In genomic region chrX:49292400-49293362, GRCh38 we compare ENCODE assay signal across 14 cellular contexts. TPM values are rescaled to one million over a fixed set of nuclear protein-coding genes. Genes with fewer than 3 reads are reported as not detected.
DNase-seq lines count a peak whose midpoint lies in the region; ATAC-seq and TF ChIP-seq lines count a peak whose summit lies in the region.
"Had no signal": no experiment of that assay in that cellular context is flagged by ENCODE, and none has a peak within 500 bp of the region (broad histone marks: within the 10 kb centered on the region; RNA-seq: fewer than 3 reads in every experiment).

No MANE protein-coding gene starts in this region.

- no peaks in the 10 kb centered on the region for H3K79me1 ChIP-seq in H9 (ENCODE audit: insufficient read depth, low read depth, low read length, poor library complexity, severe bottlenecking)

- H4K20me1 ChIP-seq in H9 (ENCODE audit: control insufficient read depth, insufficient read depth, insufficient read length) (no peaks in the 10 kb centered on the region), SK-N-SH (ENCODE audit: insufficient read depth) (no peaks in the 10 kb centered on the region)

- H3K27me3 ChIP-seq in H9 (ENCODE audit: insufficient read depth, low read length), result no peaks in the 10 kb centered on the region
- peaks cover 23% of the 10 kb centered on the region; the same call in 1 of the 2 replicates for H3K27me3 ChIP-seq in SK-N-SH (ENCODE audit: insufficient read depth)

- no peak overlapping the region for H3K4ac ChIP-seq in H9 (ENCODE audit: low read depth, low read length)

- no peak overlapping the region for H4K8ac ChIP-seq in H9 (replicated peaks; ENCODE audit: insufficient read length, low read depth, low read length)

- H3K4me2 ChIP-seq in H9 (ENCODE audit: insufficient read depth, insufficient read length, low read length), result no peak overlapping the region
- no peak overlapping the region for H3K4me2 ChIP-seq in SK-N-SH

- no peaks in the 10 kb centered on the region for H3F3A ChIP-seq in SK-N-SH (replicated peaks; ENCODE audit: insufficient read depth)

- no peaks in the 10 kb centered on the region for H3K9me2 ChIP-seq in SK-N-SH

- H3K9ac ChIP-seq in H9 (ENCODE audit: extremely low read depth, insufficient read length, low read length), result no peak overlapping the region
- H3K9ac ChIP-seq in SK-N-SH, result no peak overlapping the region

- H4K91ac ChIP-seq in H9 (ENCODE audit: insufficient read length, low read depth, low read length), result no peak overlapping the region

- no peak overlapping the region for H3K14ac ChIP-seq in H9 (ENCODE audit: insufficient read depth, low read length)

- no peak overlapping the region for H2BK5ac ChIP-seq in H9 (ENCODE audit: insufficient read length, low read length)

- no peak for DNase-seq in activated T-cell treated with anti-CD3 and anti-CD28 coated beads, Interleukin-2, amount 50 U/mL, for 4 hours
- no peak for DNase-seq in activated T-cell treated with anti-CD3 and anti-CD28 coated beads, Interleukin-2, amount 50 U/mL, for 24 hours
- no peak for DNase-seq in H9
- DNase-seq in stimulated activated effector memory CD8-positive, alpha-beta T cell treated with anti-CD3 and anti-CD28 coated beads, Interleukin-12 subunit alpha, Interleukin-12 subunit beta, amount 100 ng/mL, for 72 hours (ENCODE audit: low spot score in 2 of 2), result no peak
- no peak for DNase-seq in SK-N-SH
- DNase-seq in NCI-H748 (lab: John Stamatoyannopoulos, UW; ENCODE audit: unreplicated experiment), result no peak
- DNase-seq: NCI-H1417 treated with DMSO at 0.1 percent for 48 hours, NCI-H510A, SIG-M5 had no signal

- H2BK15ac ChIP-seq in H9 (ENCODE audit: low read depth, low read length), result peak overlapping the region; percentile 68; the same call in 1 of the 2 replicates

- H3K27ac Mint-ChIP-seq in activated T-cell treated with anti-CD3 and anti-CD28 coated beads, Interleukin-2, amount 50 U/mL, for 24 hours, result no peak overlapping the region
- H3K27ac Mint-ChIP-seq in H9, result no peak overlapping the region
- peak overlapping the region; percentile 41 for H3K27ac Mint-ChIP-seq in activated T-helper 17 cell treated with anti-CD3 and anti-CD28 coated beads, Interleukin-2, amount 50 U/mL, for 72 hours
- peak overlapping the region; percentile 89 for H3K27ac Mint-ChIP-seq in stimulated activated effector memory CD8-positive, alpha-beta T cell treated with anti-CD3 and anti-CD28 coated beads, Interleukin-12 subunit alpha, Interleukin-12 subunit beta, amount 100 ng/mL, for 72 hours

- H2BK20ac ChIP-seq in H9 (ENCODE audit: low read depth, low read length, poor library complexity, severe bottlenecking), result no peak overlapping the region

- CTCF ChIA-PET in SK-N-SH (lab: Yijun Ruan, JAX), result interaction anchor here (0.6 to 2.2 kb wide), 8 partner anchors 8 to 547 kb away, joined by 3 to 9 read pairs (median 3); no protein-coding TSS in a partner anchor

- TF ChIP-seq CTCF in H9 (conservative IDR thresholded peaks at IDR 0.05) (no peak), SK-N-SH (IDR thresholded peaks at IDR 0.05) (no peak)

- TF ChIP-seq EP300 in SK-N-SH (IDR thresholded peaks at IDR 0.05; ENCODE audit: borderline replicate concordance in 1 of 2, low read depth in 1 of 2, low read length in 1 of 2), result no peak

- TF ChIP-seq RAD21 in SK-N-SH (IDR thresholded peaks at IDR 0.05; ENCODE audit: low read length), result no peak

- no peak overlapping the region for H3K4me3 ChIP-seq in SK-N-SH (ENCODE audit: low read depth in 2 of 2, low read length in 1 of 2)

- H3K36me3 Mint-ChIP-seq in activated T-cell treated with anti-CD3 and anti-CD28 coated beads, Interleukin-2, amount 50 U/mL, for 4 hours (ENCODE audit: insufficient read depth), result no peaks in the 10 kb centered on the region
- H3K36me3 Mint-ChIP-seq in activated T-cell treated with anti-CD3 and anti-CD28 coated beads, Interleukin-2, amount 50 U/mL, for 24 hours (ENCODE audit: low read depth), result no peaks in the 10 kb centered on the region
- peaks cover 0 to 2% (median 1%) of the 10 kb centered on the region in 3 experiments; a peak in 4 of 7 replicates for H3K36me3 Mint-ChIP-seq in H9 (ENCODE audit: insufficient read depth in 1 of 3, low read depth in 3 of 3)
- H3K36me3 Mint-ChIP-seq in activated T-helper 17 cell treated with anti-CD3 and anti-CD28 coated beads, Interleukin-2, amount 50 U/mL, for 72 hours (ENCODE audit: low read depth), result no peaks in the 10 kb centered on the region
- no peaks in the 10 kb centered on the region for H3K36me3 Mint-ChIP-seq in stimulated activated effector memory CD8-positive, alpha-beta T cell treated with anti-CD3 and anti-CD28 coated beads, Interleukin-12 subunit alpha, Interleukin-12 subunit beta, amount 100 ng/mL, for 72 hours
- H3K36me3 Mint-ChIP-seq: CD4-positive, alpha-beta memory T cell had no signal

- no peak overlapping the region for H4K5ac ChIP-seq in H9 (ENCODE audit: insufficient read length, low read depth, low read length)

- ATAC-seq in activated T-cell treated with anti-CD3 and anti-CD28 coated beads, Interleukin-2, amount 50 U/mL, for 4 hours, result peak; percentile 55 to 58
- peak; percentile 62 for ATAC-seq in activated T-helper 17 cell treated with anti-CD3 and anti-CD28 coated beads, Interleukin-2, amount 50 U/mL, for 72 hours (replicated peaks)
- peak; percentile 50 for ATAC-seq in stimulated activated effector memory CD8-positive, alpha-beta T cell treated with anti-CD3 and anti-CD28 coated beads, Interleukin-12 subunit alpha, Interleukin-12 subunit beta, amount 100 ng/mL, for 72 hours

- H3K27ac ChIP-seq in H9 (ENCODE audit: insufficient read length, low read depth, low read length) (no peak overlapping the region), SK-N-SH (ENCODE audit: low read depth in 2 of 2, low read length in 1 of 2) (no peak overlapping the region)

- H3K9me3 Mint-ChIP-seq in activated T-cell treated with anti-CD3 and anti-CD28 coated beads, Interleukin-2, amount 50 U/mL, for 4 hours, result no peaks in the 10 kb centered on the region
- H3K9me3 Mint-ChIP-seq in activated T-cell treated with anti-CD3 and anti-CD28 coated beads, Interleukin-2, amount 50 U/mL, for 24 hours, result no peaks in the 10 kb centered on the region
- peaks cover 58 to 79% of the 10 kb centered on the region in 2 experiments for H3K9me3 Mint-ChIP-seq in H9
- H3K9me3 Mint-ChIP-seq in activated T-helper 17 cell treated with anti-CD3 and anti-CD28 coated beads, Interleukin-2, amount 50 U/mL, for 72 hours, result no peaks in the 10 kb centered on the region
- no peaks in the 10 kb centered on the region for H3K9me3 Mint-ChIP-seq in stimulated activated effector memory CD8-positive, alpha-beta T cell treated with anti-CD3 and anti-CD28 coated beads, Interleukin-12 subunit alpha, Interleukin-12 subunit beta, amount 100 ng/mL, for 72 hours

- H3K56ac ChIP-seq in H9 (ENCODE audit: insufficient read length, low read depth, low read length), result no peak overlapping the region

- no peak overlapping the region for H3T11ph ChIP-seq in H9 (ENCODE audit: low read length)

- no peaks in the 10 kb centered on the region for H3K79me2 ChIP-seq in H9 (ENCODE audit: insufficient read depth, low read length)
- no peaks in the 10 kb centered on the region for H3K79me2 ChIP-seq in SK-N-SH (ENCODE audit: insufficient read depth)

- H3K4me3 Mint-ChIP-seq in activated T-cell treated with anti-CD3 and anti-CD28 coated beads, Interleukin-2, amount 50 U/mL, for 4 hours, result no peak overlapping the region
- no peak overlapping the region for H3K4me3 Mint-ChIP-seq in activated T-cell treated with anti-CD3 and anti-CD28 coated beads, Interleukin-2, amount 50 U/mL, for 24 hours
- peak overlapping the region in 1 of 2 experiments; percentile 26; a peak in 1 of 5 replicates for H3K4me3 Mint-ChIP-seq in H9
- peak overlapping the region; percentile 26 for H3K4me3 Mint-ChIP-seq in activated T-helper 17 cell treated with anti-CD3 and anti-CD28 coated beads, Interleukin-2, amount 50 U/mL, for 72 hours
- no peak overlapping the region for H3K4me3 Mint-ChIP-seq in stimulated activated effector memory CD8-positive, alpha-beta T cell treated with anti-CD3 and anti-CD28 coated beads, Interleukin-12 subunit alpha, Interleukin-12 subunit beta, amount 100 ng/mL, for 72 hours

- H3K4me1 Mint-ChIP-seq in activated T-cell treated with anti-CD3 and anti-CD28 coated beads, Interleukin-2, amount 50 U/mL, for 4 hours (ENCODE audit: low read depth), result peaks cover 31% of the 10 kb centered on the region
- peaks cover 25% of the 10 kb centered on the region for H3K4me1 Mint-ChIP-seq in activated T-cell treated with anti-CD3 and anti-CD28 coated beads, Interleukin-2, amount 50 U/mL, for 24 hours (ENCODE audit: low read depth)
- peaks cover 5 to 6% of the 10 kb centered on the region in 2 experiments for H3K4me1 Mint-ChIP-seq in H9
- peaks cover 20% of the 10 kb centered on the region for H3K4me1 Mint-ChIP-seq in activated T-helper 17 cell treated with anti-CD3 and anti-CD28 coated beads, Interleukin-2, amount 50 U/mL, for 72 hours
- peaks cover 25% of the 10 kb centered on the region for H3K4me1 Mint-ChIP-seq in stimulated activated effector memory CD8-positive, alpha-beta T cell treated with anti-CD3 and anti-CD28 coated beads, Interleukin-12 subunit alpha, Interleukin-12 subunit beta, amount 100 ng/mL, for 72 hours

- H3K4me1 ChIP-seq in H9 (ENCODE audit: insufficient read depth, low read length) (no peaks in the 10 kb centered on the region), SK-N-SH (ENCODE audit: control insufficient read depth in 1 of 2, insufficient read depth in 2 of 2, low read depth in 1 of 2, low read length in 1 of 2) (no peaks in the 10 kb centered on the region)

- H3K23me2 ChIP-seq in H9 (ENCODE audit: insufficient read length, low read depth, low read length, poor library complexity, severe bottlenecking), result no peaks in the 10 kb centered on the region

- WGBS in H9 (ENCODE audit: extremely low coverage, insufficient read length, low lambda C conversion rate), result no CpG with 5 or more reads among the region's 17 CpGs
- 26% methylated on average over 10 of the region's 17 CpGs for WGBS in SK-N-SH (ENCODE audit: low lambda C conversion rate)

- H3K23ac ChIP-seq in H9 (ENCODE audit: insufficient read length, low read depth, low read length), result no peak overlapping the region

- no peak overlapping the region for H2AFZ ChIP-seq in H9 (ENCODE audit: low read length)
- no peak overlapping the region for H2AFZ ChIP-seq in SK-N-SH (ENCODE audit: low read depth)

- no peak overlapping the region for H2AK5ac ChIP-seq in H9 (ENCODE audit: insufficient read length, low read length)

- no peaks in the 10 kb centered on the region for H3K36me3 ChIP-seq in SK-N-SH (replicated peaks in 1 of 2; ENCODE audit: control insufficient read depth in 1 of 2, insufficient read depth in 2 of 2, low read length in 1 of 2)

- H3K9me3 ChIP-seq in H9 (ENCODE audit: control insufficient read depth, low read depth, low read length), result peaks cover 24% of the 10 kb centered on the region
- H3K9me3 ChIP-seq in SK-N-SH, result no peaks in the 10 kb centered on the region

- H2BK120ac ChIP-seq in H9 (ENCODE audit: low read depth, low read length, poor library complexity, severe bottlenecking), result no peak overlapping the region

- POLR2A ChIA-PET in SK-N-SH (lab: Yijun Ruan, JAX), result no interaction called here

- H3K18ac ChIP-seq in H9 (ENCODE audit: insufficient read length, low read depth, low read length), result no peak overlapping the region

- no peak overlapping the region for H2BK12ac ChIP-seq in H9 (ENCODE audit: insufficient read length, low read depth, low read length)

- no peaks in the 10 kb centered on the region for H3K27me3 Mint-ChIP-seq in activated T-cell treated with anti-CD3 and anti-CD28 coated beads, Interleukin-2, amount 50 U/mL, for 4 hours (ENCODE audit: low read depth)
- peaks cover 36% of the 10 kb centered on the region for H3K27me3 Mint-ChIP-seq in activated T-cell treated with anti-CD3 and anti-CD28 coated beads, Interleukin-2, amount 50 U/mL, for 24 hours
- no peaks in the 10 kb centered on the region; the same call in none of the 2 replicates for H3K27me3 Mint-ChIP-seq in H9 (ENCODE audit: low read depth)
- H3K27me3 Mint-ChIP-seq in activated T-helper 17 cell treated with anti-CD3 and anti-CD28 coated beads, Interleukin-2, amount 50 U/mL, for 72 hours, result no peaks in the 10 kb centered on the region
- H3K27me3 Mint-ChIP-seq: CD4-positive, alpha-beta memory T cell had no signal

RNA-seq across cellular contexts. Expression of gene GAGE10, which starts 10.8 kb away (rescaled TPM):
- total RNA-seq in activated T-cell treated with anti-CD3 and anti-CD28 coated beads, Interleukin-2, amount 50 U/mL, for 4 hours, result not detected
- not detected in 2 replicates for total RNA-seq in H9 (2021)
- not detected for total RNA-seq in activated T-helper 17 cell treated with anti-CD3 and anti-CD28 coated beads, Interleukin-2, amount 50 U/mL, for 72 hours
- not detected in 2 replicates for polyA plus RNA-seq in SK-N-SH (2012; rRNA removed)
- polyA plus RNA-seq in SK-N-SH (2012; cell fraction: cytosol; rRNA removed), result not detected in 2 replicates
- not detected in 2 replicates for polyA plus RNA-seq in SK-N-SH (2012; cell fraction: nucleus; rRNA removed)
- total RNA-seq: CD4-positive, alpha-beta memory T cell; H7; HT-29; RPMI7951 had no signal
- polyA plus RNA-seq: CD4-positive, alpha-beta memory T cell had no signal

RNA-seq across cellular contexts. Expression of gene PPP1R3F, which starts 23.1 kb away (rescaled TPM):
- 1 to 10 TPM; 2.4 to 3.4 (median 3.1) TPM for total RNA-seq in activated T-cell treated with anti-CD3 and anti-CD28 coated beads, Interleukin-2, amount 50 U/mL, for 4 hours
- 6.9 and 7.3 TPM in 2 replicates for total RNA-seq in H9 (2021)
- total RNA-seq in activated T-helper 17 cell treated with anti-CD3 and anti-CD28 coated beads, Interleukin-2, amount 50 U/mL, for 72 hours, result 1 to 10 TPM; 6.6 to 8.8 TPM
- polyA plus RNA-seq in SK-N-SH (2012; rRNA removed), result 4.2 and 6.2 TPM in 2 replicates
- polyA plus RNA-seq in SK-N-SH (2012; cell fraction: cytosol; rRNA removed), result 3.2 and 3.9 TPM in 2 replicates
- polyA plus RNA-seq in SK-N-SH (2012; cell fraction: nucleus; rRNA removed), result 9.2 and 17.1 TPM in 2 replicates

RNA-seq across cellular contexts. Expression of gene FOXP3, which starts 28.2 kb away (rescaled TPM):
- total RNA-seq in activated T-cell treated with anti-CD3 and anti-CD28 coated beads, Interleukin-2, amount 50 U/mL, for 4 hours, result 10 to 100 TPM; 14.7 to 18.5 (median 16.1) TPM
- 0.68 and 0.81 TPM in 2 replicates for total RNA-seq in H9 (2021)
- total RNA-seq in activated T-helper 17 cell treated with anti-CD3 and anti-CD28 coated beads, Interleukin-2, amount 50 U/mL, for 72 hours, result 100 to 1,000 TPM in 1 of 2 donors, 10 to 100 TPM in 1; 80.4 to 109 TPM
- polyA plus RNA-seq in SK-N-SH (2012; rRNA removed), result 0.12 TPM in 1 of 2 replicates, not detected in the other
- polyA plus RNA-seq in SK-N-SH (2012; cell fraction: cytosol; rRNA removed), result 0.04 TPM in 2 replicates
- polyA plus RNA-seq in SK-N-SH (2012; cell fraction: nucleus; rRNA removed), result 0.06 and 0.08 TPM in 2 replicates
- total RNA-seq: HT-29, RPMI7951 had no signal

RNA-seq across cellular contexts. Expression of gene GAGE12J, which starts 29.2 kb away (rescaled TPM):
- total RNA-seq in activated T-cell treated with anti-CD3 and anti-CD28 coated beads, Interleukin-2, amount 50 U/mL, for 4 hours, result not detected
- total RNA-seq in H9 (2021), result not detected in 2 replicates
- total RNA-seq in activated T-helper 17 cell treated with anti-CD3 and anti-CD28 coated beads, Interleukin-2, amount 50 U/mL, for 72 hours, result not detected
- polyA plus RNA-seq in SK-N-SH (2012; rRNA removed), result not detected in 2 replicates
- not detected in 2 replicates for polyA plus RNA-seq in SK-N-SH (2012; cell fraction: cytosol; rRNA removed)
- polyA plus RNA-seq in SK-N-SH (2012; cell fraction: nucleus; rRNA removed), result not detected in 2 replicates
- total RNA-seq: CD4-positive, alpha-beta memory T cell; H7; HT-29; RPMI7951 had no signal
- polyA plus RNA-seq: CD4-positive, alpha-beta memory T cell had no signal

RNA-seq across cellular contexts. Expression of gene GAGE13, which starts 38.7 kb away (rescaled TPM):
- total RNA-seq in activated T-cell treated with anti-CD3 and anti-CD28 coated beads, Interleukin-2, amount 50 U/mL, for 4 hours, result not detected
- total RNA-seq in H9 (2021), result not detected in 2 replicates
- not detected for total RNA-seq in activated T-helper 17 cell treated with anti-CD3 and anti-CD28 coated beads, Interleukin-2, amount 50 U/mL, for 72 hours
- not detected in 2 replicates for polyA plus RNA-seq in SK-N-SH (2012; rRNA removed)
- not detected in 2 replicates for polyA plus RNA-seq in SK-N-SH (2012; cell fraction: cytosol; rRNA removed)
- not detected in 2 replicates for polyA plus RNA-seq in SK-N-SH (2012; cell fraction: nucleus; rRNA removed)
- total RNA-seq: CD4-positive, alpha-beta memory T cell; H7; HT-29 had no signal
- polyA plus RNA-seq: CD4-positive, alpha-beta memory T cell had no signal

Comparison
In these comparisons a context has a peak if more than half of its experiments do, and no peak if none do; other contexts are left out.
1. H3K27ac Mint-ChIP-seq: peak in activated T-helper 17 cell treated with anti-CD3 and anti-CD28 coated beads, Interleukin-2, amount 50 U/mL, for 72 hours (single experiment) and stimulated activated effector memory CD8-positive, alpha-beta T cell treated with anti-CD3 and anti-CD28 coated beads, Interleukin-12 subunit alpha, Interleukin-12 subunit beta, amount 100 ng/mL, for 72 hours (single experiment); none in activated T-cell treated with anti-CD3 and anti-CD28 coated beads, Interleukin-2, amount 50 U/mL, for 24 hours (single experiment) and H9 (0 of 3).
2. Peak in every context shown above with its lines, with median percentiles within 50 percentile points of each other: ATAC-seq.